ENCODE assay signal across 18 cellular contexts in genomic region chr17:47806913-47807255, GRCh38. TPM values are rescaled to one million over a fixed set of nuclear protein-coding genes. Genes with fewer than 3 reads are reported as not detected.
A peak's percentile ranks its signal among the peaks of the same experiment; 100 is the strongest.
DNase-seq lines count a peak whose midpoint lies in the region; ATAC-seq and TF ChIP-seq lines count a peak whose summit lies in the region.
"Had no signal": no experiment of that assay in that cellular context is flagged by ENCODE, and none has a peak within 500 bp of the region (broad histone marks: within the 10 kb centered on the region; RNA-seq: fewer than 3 reads in every experiment).

No MANE protein-coding gene starts in this region.

- H3K4me1 Mint-ChIP-seq in endodermal cell: peaks cover 2% of the 10 kb centered on the region

- WGBS in endodermal cell (ENCODE audit: insufficient coverage in 1 of 2, insufficient read length in 1 of 2), 2 experiments: 94 to 98% methylated on average over 9 of the region's 9 CpGs
- 68% methylated on average over 9 of the region's 9 CpGs for WGBS in suprapubic skin

- no peak overlapping the region for H3K4me3 Mint-ChIP-seq in endodermal cell
- H3K4me3 Mint-ChIP-seq: CD8-positive, alpha-beta memory T cell had no signal

- peaks cover 3% of the 10 kb centered on the region for H3K27me3 Mint-ChIP-seq in endodermal cell (ENCODE audit: insufficient read depth)

- peaks cover 14% of the 10 kb centered on the region for H3K36me3 Mint-ChIP-seq in endodermal cell (ENCODE audit: low read depth)

- ATAC-seq in HG02852 (IDR thresholded peaks at IDR 0.05; ENCODE audit: unreplicated experiment): no peak

- no peak overlapping the region for H3K27ac Mint-ChIP-seq in endodermal cell

- no peaks in the 10 kb centered on the region for H3K9me3 Mint-ChIP-seq in endodermal cell
- H3K9me3 Mint-ChIP-seq: CD8-positive, alpha-beta memory T cell had no signal

- TF ChIP-seq CTCF in endodermal cell (conservative IDR thresholded peaks at IDR 0.05) (no peak), suprapubic skin (IDR thresholded peaks at IDR 0.05) (no peak)

- DNase-seq in NCI-H69 (lab: John Stamatoyannopoulos, UW) (peak; percentile 13), endodermal cell (peak; percentile 35), posterior cingulate gyrus (peak in 7 of 10 donors; percentile 33 to 92 (median 77)), suprapubic skin (ENCODE audit: low spot score in 2 of 2) (peak; percentile 36 to 69), DMS 273 (lab: John Stamatoyannopoulos, UW; ENCODE audit: unreplicated experiment) (no peak)
- DNase-seq in activated naive CD4-positive, alpha-beta T cell (lab: John Stamatoyannopoulos, UW): no peak
- DNase-seq: C1 segment of cervical spinal cord; CD8-positive, alpha-beta memory T cell; DMS79; NCI-H1436; NCI-H2029; NCI-H345; NCI-H524 treated with DMSO at 0.1 percent for 48 hours; PC-9 had no signal

- H3K36me3 ChIP-seq in endodermal cell (ENCODE audit: control insufficient read depth, insufficient read depth, low read length) (peaks cover 12% of the 10 kb centered on the region), suprapubic skin (peaks cover 28% of the 10 kb centered on the region)

- H3K9me3 ChIP-seq in endodermal cell (ENCODE audit: control insufficient read depth, low read length): no peaks in the 10 kb centered on the region
- no peaks in the 10 kb centered on the region for H3K9me3 ChIP-seq in suprapubic skin

- intact Hi-C loops in posterior cingulate gyrus (cut with DNase I): no loop called here

- H3K4me1 ChIP-seq in endodermal cell (ENCODE audit: control insufficient read depth, insufficient read depth, low read length) (no peaks in the 10 kb centered on the region), suprapubic skin (peaks cover 24% of the 10 kb centered on the region)

- TF ChIP-seq EP300 in suprapubic skin (IDR thresholded peaks at IDR 0.05): no peak

- TF ChIP-seq POLR2A in suprapubic skin (IDR thresholded peaks at IDR 0.05): no peak

- no peak overlapping the region for H3K4me3 ChIP-seq in endodermal cell (ENCODE audit: low read length)
- no peak overlapping the region for H3K4me3 ChIP-seq in suprapubic skin
- H3K4me3 ChIP-seq: PC-9 had no signal

- H3K9ac ChIP-seq in endodermal cell (ENCODE audit: extremely low read depth, low read length, poor library complexity, severe bottlenecking): no peak overlapping the region
- H3K9ac ChIP-seq: KMS-11 had no signal

- no peaks in the 10 kb centered on the region for H3K27me3 ChIP-seq in endodermal cell (ENCODE audit: control insufficient read depth, insufficient read depth, low read length, poor library complexity, severe bottlenecking)
- H3K27me3 ChIP-seq in suprapubic skin: no peaks in the 10 kb centered on the region

- H3K27ac ChIP-seq in endodermal cell (ENCODE audit: low read depth, low read length) (no peak overlapping the region), suprapubic skin (no peak overlapping the region)
- H3K27ac ChIP-seq: HL-60, KMS-11, PC-9, RWPE1 had no signal

RNA-seq across cellular contexts. Expression of gene OSBPL7, which starts 14.7 kb away (rescaled TPM):
- 10 to 100 TPM; 11.4 to 15.5 TPM for total RNA-seq in endodermal cell
- 15.6 TPM for polyA plus RNA-seq in endodermal cell (2013, experiment 1 of 2)
- 11.0 TPM for polyA plus RNA-seq in endodermal cell (2013, experiment 2 of 2)
- total RNA-seq in suprapubic skin: 1 to 10 TPM; 1.3 to 2.0 (median 1.6) TPM

RNA-seq across cellular contexts. Expression of gene MRPL10, which starts 24.5 kb away (rescaled TPM):
- total RNA-seq in endodermal cell: 10 to 100 TPM; 56.3 to 65.3 TPM
- 85.0 TPM for polyA plus RNA-seq in endodermal cell (2013, experiment 1 of 2)
- polyA plus RNA-seq in endodermal cell (2013, experiment 2 of 2): 67.6 TPM
- 10 to 100 TPM; 27.7 to 33.8 (median 31.2) TPM for total RNA-seq in suprapubic skin

RNA-seq across cellular contexts. Expression of gene LRRC46, which starts 24.6 kb away (rescaled TPM):
- total RNA-seq in endodermal cell: under 1 TPM; 0.73 to 0.82 TPM
- polyA plus RNA-seq in endodermal cell (2013, experiment 1 of 2): 1.2 TPM
- 1.5 TPM for polyA plus RNA-seq in endodermal cell (2013, experiment 2 of 2)
- total RNA-seq in suprapubic skin: not detected

RNA-seq across cellular contexts. Expression of gene SCRN2, which starts 34.2 kb away (rescaled TPM):
- total RNA-seq in endodermal cell (10 to 100 TPM; 54.5 to 71.9 TPM), suprapubic skin (10 to 100 TPM; 22.3 to 46.4 (median 34.7) TPM)
- 50.1 TPM for polyA plus RNA-seq in endodermal cell (2013, experiment 1 of 2)
- polyA plus RNA-seq in endodermal cell (2013, experiment 2 of 2): 44.5 TPM

RNA-seq across cellular contexts. Expression of gene SP6, which starts 44.1 kb away (rescaled TPM):
- total RNA-seq in endodermal cell: 1 to 10 TPM; 3.1 to 3.7 TPM
- 2.6 TPM for polyA plus RNA-seq in endodermal cell (2013, experiment 1 of 2)
- polyA plus RNA-seq in endodermal cell (2013, experiment 2 of 2): 2.6 TPM
- 10 to 100 TPM in 3 of 4 donors, 1 to 10 TPM in 1; 6.6 to 29.3 (median 19.9) TPM for total RNA-seq in suprapubic skin

Comparison
In these comparisons a context has a peak if more than half of its experiments do, and no peak if none do; other contexts are left out.
1. DNase-seq: peak in NCI-H69 (single experiment), endodermal cell (single experiment), posterior cingulate gyrus (7 of 10) and suprapubic skin (2 of 2); none in DMS 273 (single experiment) and activated naive CD4-positive, alpha-beta T cell (0 of 4).
2. RNA of gene OSBPL7, which starts 14.7 kb away (total RNA-seq): 11.4 to 15.5 TPM in endodermal cell; 1.3 to 2.0 TPM in suprapubic skin; every median in the first group is over 4 times any median in the second.